In the genomic region with DNA sequence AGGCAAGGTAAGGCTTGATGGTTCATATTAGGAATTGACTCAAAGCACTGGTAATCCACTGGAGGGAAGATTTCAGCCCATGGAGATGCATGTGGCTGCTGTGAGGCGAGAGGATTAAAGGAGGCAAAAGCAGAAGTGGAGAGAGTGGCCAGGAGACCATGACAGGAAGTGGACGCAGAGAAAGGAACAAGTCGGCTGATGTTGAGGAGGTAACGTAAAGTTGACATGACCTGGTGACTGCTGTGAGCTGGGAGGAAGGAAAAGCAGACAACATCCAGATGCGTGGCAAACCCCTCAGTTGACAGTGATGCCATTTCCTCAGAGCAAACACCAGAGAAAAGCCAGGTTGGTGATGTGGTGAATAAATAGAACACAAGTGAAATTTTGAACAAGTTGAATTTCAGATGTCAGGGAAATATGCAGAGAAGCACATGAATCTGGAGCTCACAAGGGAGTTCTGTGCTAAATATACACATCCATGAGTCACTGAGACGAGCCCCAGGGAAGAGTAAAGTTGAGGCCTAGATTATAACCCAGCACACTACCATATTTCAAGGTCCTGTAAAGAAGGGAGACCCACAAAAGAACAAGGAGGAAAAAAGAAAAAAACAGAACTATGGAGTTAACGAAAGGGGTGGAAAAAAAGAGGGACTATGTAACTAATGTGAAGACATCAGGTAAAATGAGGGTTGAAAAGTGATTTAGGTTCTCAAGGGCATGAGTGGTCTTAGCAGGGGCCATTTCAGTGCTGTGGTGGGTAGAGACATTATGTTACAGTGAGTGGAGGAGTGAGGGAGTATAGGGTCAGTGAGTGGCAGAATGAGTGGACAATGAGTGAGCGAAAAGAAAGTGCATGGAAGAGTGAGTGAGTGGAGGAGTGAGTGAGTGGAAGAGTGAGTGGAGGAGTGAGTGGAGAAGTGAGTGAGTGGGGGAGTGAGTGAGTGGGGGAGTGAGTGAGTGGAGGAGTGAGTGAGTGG, we compare ENCODE assay signal across 8 cellular contexts.
A peak's percentile ranks its signal among the peaks of the same experiment; 100 is the strongest.
DNase-seq lines count a peak whose midpoint lies in the region; ATAC-seq lines count a peak whose summit lies in the region.

No MANE protein-coding gene starts in this region.

- H3K9me3 Mint-ChIP-seq in naive thymus-derived CD8-positive, alpha-beta T cell: no peaks in the 10 kb centered on the region

- no peak overlapping the region for H3K27ac Mint-ChIP-seq in naive thymus-derived CD8-positive, alpha-beta T cell

- POLR2A ChIA-PET in naive thymus-derived CD8-positive, alpha-beta T cell (lab: Charles Lee): no interaction called here

- H3K4me3 Mint-ChIP-seq in naive thymus-derived CD8-positive, alpha-beta T cell: no peak overlapping the region

- H3K4me1 Mint-ChIP-seq in naive thymus-derived CD8-positive, alpha-beta T cell: peaks cover 10 to 37% (median 14%) of the 10 kb centered on the region in 4 donors

- no peaks in the 10 kb centered on the region for H3K27me3 Mint-ChIP-seq in naive thymus-derived CD8-positive, alpha-beta T cell

- peak; percentile 48 for ATAC-seq in GM19025 (IDR thresholded peaks at IDR 0.05; ENCODE audit: low read depth, unreplicated experiment)
- ATAC-seq in HG02970 (IDR thresholded peaks at IDR 0.05; ENCODE audit: low FRiP score, unreplicated experiment): peak; percentile 53
- ATAC-seq in naive thymus-derived CD8-positive, alpha-beta T cell: no peak

- peak; percentile 55 for DNase-seq in SKM-1 treated with dmso at 0.1 percent for 144 hours (lab: John Stamatoyannopoulos, UW; ENCODE audit: unreplicated experiment)
- DNase-seq in pons (ENCODE audit: low spot score): peak; percentile 83
- no peak for DNase-seq in activated CD4-positive, alpha-beta T cell treated with anti-CD3 and anti-CD28 coated beads for 1 hour
- no peak for DNase-seq in naive thymus-derived CD8-positive, alpha-beta T cell
- DNase-seq in DMS79 treated with DMSO at 0.1 percent for 48 hours (lab: John Stamatoyannopoulos, UW): no peak
- DNase-seq in kidney tubule cell (ENCODE audit: low spot score): no peak

- no peaks in the 10 kb centered on the region for H3K36me3 Mint-ChIP-seq in naive thymus-derived CD8-positive, alpha-beta T cell

Comparison
In these comparisons a context has a peak if more than half of its experiments do, and no peak if none do; other contexts are left out.
1. ATAC-seq: peak in GM19025 (single experiment) and HG02970 (single experiment); none in naive thymus-derived CD8-positive, alpha-beta T cell (0 of 2).
2. DNase-seq: peak in SKM-1 treated with dmso at 0.1 percent for 144 hours (single experiment) and pons (single experiment); none in activated CD4-positive, alpha-beta T cell treated with anti-CD3 and anti-CD28 coated beads for 1 hour (single experiment), naive thymus-derived CD8-positive, alpha-beta T cell (0 of 10), DMS79 treated with DMSO at 0.1 percent for 48 hours (single experiment) and kidney tubule cell (single experiment).